Comparison of ENCODE assay signal across 1 cellular context in the genomic region with DNA sequence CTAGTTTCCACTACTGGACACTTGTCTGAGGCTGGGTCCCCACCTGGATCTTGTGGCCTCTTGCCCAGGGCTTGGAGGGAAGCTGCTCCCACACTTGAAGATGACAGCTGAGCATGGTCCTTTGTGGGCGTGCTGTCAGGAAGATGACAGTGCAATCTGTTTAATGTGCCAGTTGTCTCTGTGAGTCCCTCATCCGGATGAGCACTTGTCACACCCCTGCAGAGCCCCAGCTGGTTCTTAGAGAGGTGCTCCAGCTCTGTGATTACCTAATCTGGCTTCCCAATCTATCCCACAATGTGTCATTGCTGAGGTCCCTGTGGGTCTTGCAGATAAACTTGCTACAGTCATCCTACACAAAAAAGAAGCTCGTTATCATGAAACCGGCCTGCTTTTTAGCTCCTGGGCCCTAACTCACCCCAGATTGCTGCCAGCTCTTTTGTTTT.
TF ChIP-seq lines count a peak whose summit lies in the region.

No MANE protein-coding gene starts in this region.

TF ChIP-seq in K562, 482 proteins besides CTCF, POLR2A, EP300 and RAD21 (continued from another document and continues in another):
- TF ChIP-seq KDM2B (CRISPR knock-in tag; IDR thresholded peaks at IDR 0.05): no peak
- TF ChIP-seq, protein P1, sequence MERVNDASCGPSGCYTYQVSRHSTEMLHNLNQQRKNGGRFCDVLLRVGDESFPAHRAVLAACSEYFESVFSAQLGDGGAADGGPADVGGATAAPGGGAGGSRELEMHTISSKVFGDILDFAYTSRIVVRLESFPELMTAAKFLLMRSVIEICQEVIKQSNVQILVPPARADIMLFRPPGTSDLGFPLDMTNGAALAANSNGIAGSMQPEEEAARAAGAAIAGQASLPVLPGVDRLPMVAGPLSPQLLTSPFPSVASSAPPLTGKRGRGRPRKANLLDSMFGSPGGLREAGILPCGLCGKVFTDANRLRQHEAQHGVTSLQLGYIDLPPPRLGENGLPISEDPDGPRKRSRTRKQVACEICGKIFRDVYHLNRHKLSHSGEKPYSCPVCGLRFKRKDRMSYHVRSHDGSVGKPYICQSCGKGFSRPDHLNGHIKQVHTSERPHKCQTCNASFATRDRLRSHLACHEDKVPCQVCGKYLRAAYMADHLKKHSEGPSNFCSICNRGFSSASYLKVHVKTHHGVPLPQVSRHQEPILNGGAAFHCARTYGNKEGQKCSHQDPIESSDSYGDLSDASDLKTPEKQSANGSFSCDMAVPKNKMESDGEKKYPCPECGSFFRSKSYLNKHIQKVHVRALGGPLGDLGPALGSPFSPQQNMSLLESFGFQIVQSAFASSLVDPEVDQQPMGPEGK (CRISPR knock-in tag; IDR thresholded peaks at IDR 0.05; ENCODE audit: borderline replicate concordance): no peak
- TF ChIP-seq MTA2 (IDR thresholded peaks at IDR 0.05; ENCODE audit: low read depth): peak; percentile 95
- TF ChIP-seq GABPB1 (CRISPR knock-in tag; IDR thresholded peaks at IDR 0.05): peak; percentile 56; the same call in 1 of the 2 replicates
- TF ChIP-seq, protein P2, sequence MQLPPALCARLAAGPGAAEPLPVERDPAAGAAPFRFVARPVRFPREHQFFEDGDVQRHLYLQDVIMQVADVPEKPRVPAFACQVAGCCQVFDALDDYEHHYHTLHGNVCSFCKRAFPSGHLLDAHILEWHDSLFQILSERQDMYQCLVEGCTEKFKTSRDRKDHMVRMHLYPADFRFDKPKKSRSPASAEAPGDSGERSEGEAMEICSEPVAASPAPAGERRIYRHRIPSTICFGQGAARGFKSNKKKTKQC (CRISPR knock-in tag; IDR thresholded peaks at IDR 0.05): no peak
- TF ChIP-seq NFRKB (IDR thresholded peaks at IDR 0.05; ENCODE audit: low read depth): no peak
- TF ChIP-seq POLR2AphosphoS5 (IDR thresholded peaks at IDR 0.05; ENCODE audit: control insufficient read depth, insufficient read depth, low read depth, low read length): peak; percentile 99
- peak; percentile 99 for TF ChIP-seq SOX6 (IDR thresholded peaks at IDR 0.05)
- TF ChIP-seq, protein P3, sequence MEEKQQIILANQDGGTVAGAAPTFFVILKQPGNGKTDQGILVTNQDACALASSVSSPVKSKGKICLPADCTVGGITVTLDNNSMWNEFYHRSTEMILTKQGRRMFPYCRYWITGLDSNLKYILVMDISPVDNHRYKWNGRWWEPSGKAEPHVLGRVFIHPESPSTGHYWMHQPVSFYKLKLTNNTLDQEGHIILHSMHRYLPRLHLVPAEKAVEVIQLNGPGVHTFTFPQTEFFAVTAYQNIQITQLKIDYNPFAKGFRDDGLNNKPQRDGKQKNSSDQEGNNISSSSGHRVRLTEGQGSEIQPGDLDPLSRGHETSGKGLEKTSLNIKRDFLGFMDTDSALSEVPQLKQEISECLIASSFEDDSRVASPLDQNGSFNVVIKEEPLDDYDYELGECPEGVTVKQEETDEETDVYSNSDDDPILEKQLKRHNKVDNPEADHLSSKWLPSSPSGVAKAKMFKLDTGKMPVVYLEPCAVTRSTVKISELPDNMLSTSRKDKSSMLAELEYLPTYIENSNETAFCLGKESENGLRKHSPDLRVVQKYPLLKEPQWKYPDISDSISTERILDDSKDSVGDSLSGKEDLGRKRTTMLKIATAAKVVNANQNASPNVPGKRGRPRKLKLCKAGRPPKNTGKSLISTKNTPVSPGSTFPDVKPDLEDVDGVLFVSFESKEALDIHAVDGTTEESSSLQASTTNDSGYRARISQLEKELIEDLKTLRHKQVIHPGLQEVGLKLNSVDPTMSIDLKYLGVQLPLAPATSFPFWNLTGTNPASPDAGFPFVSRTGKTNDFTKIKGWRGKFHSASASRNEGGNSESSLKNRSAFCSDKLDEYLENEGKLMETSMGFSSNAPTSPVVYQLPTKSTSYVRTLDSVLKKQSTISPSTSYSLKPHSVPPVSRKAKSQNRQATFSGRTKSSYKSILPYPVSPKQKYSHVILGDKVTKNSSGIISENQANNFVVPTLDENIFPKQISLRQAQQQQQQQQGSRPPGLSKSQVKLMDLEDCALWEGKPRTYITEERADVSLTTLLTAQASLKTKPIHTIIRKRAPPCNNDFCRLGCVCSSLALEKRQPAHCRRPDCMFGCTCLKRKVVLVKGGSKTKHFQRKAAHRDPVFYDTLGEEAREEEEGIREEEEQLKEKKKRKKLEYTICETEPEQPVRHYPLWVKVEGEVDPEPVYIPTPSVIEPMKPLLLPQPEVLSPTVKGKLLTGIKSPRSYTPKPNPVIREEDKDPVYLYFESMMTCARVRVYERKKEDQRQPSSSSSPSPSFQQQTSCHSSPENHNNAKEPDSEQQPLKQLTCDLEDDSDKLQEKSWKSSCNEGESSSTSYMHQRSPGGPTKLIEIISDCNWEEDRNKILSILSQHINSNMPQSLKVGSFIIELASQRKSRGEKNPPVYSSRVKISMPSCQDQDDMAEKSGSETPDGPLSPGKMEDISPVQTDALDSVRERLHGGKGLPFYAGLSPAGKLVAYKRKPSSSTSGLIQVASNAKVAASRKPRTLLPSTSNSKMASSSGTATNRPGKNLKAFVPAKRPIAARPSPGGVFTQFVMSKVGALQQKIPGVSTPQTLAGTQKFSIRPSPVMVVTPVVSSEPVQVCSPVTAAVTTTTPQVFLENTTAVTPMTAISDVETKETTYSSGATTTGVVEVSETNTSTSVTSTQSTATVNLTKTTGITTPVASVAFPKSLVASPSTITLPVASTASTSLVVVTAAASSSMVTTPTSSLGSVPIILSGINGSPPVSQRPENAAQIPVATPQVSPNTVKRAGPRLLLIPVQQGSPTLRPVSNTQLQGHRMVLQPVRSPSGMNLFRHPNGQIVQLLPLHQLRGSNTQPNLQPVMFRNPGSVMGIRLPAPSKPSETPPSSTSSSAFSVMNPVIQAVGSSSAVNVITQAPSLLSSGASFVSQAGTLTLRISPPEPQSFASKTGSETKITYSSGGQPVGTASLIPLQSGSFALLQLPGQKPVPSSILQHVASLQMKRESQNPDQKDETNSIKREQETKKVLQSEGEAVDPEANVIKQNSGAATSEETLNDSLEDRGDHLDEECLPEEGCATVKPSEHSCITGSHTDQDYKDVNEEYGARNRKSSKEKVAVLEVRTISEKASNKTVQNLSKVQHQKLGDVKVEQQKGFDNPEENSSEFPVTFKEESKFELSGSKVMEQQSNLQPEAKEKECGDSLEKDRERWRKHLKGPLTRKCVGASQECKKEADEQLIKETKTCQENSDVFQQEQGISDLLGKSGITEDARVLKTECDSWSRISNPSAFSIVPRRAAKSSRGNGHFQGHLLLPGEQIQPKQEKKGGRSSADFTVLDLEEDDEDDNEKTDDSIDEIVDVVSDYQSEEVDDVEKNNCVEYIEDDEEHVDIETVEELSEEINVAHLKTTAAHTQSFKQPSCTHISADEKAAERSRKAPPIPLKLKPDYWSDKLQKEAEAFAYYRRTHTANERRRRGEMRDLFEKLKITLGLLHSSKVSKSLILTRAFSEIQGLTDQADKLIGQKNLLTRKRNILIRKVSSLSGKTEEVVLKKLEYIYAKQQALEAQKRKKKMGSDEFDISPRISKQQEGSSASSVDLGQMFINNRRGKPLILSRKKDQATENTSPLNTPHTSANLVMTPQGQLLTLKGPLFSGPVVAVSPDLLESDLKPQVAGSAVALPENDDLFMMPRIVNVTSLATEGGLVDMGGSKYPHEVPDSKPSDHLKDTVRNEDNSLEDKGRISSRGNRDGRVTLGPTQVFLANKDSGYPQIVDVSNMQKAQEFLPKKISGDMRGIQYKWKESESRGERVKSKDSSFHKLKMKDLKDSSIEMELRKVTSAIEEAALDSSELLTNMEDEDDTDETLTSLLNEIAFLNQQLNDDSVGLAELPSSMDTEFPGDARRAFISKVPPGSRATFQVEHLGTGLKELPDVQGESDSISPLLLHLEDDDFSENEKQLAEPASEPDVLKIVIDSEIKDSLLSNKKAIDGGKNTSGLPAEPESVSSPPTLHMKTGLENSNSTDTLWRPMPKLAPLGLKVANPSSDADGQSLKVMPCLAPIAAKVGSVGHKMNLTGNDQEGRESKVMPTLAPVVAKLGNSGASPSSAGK (IDR thresholded peaks at IDR 0.05): no peak; the same call in 1 of the 2 replicates
- TF ChIP-seq, protein P4, sequence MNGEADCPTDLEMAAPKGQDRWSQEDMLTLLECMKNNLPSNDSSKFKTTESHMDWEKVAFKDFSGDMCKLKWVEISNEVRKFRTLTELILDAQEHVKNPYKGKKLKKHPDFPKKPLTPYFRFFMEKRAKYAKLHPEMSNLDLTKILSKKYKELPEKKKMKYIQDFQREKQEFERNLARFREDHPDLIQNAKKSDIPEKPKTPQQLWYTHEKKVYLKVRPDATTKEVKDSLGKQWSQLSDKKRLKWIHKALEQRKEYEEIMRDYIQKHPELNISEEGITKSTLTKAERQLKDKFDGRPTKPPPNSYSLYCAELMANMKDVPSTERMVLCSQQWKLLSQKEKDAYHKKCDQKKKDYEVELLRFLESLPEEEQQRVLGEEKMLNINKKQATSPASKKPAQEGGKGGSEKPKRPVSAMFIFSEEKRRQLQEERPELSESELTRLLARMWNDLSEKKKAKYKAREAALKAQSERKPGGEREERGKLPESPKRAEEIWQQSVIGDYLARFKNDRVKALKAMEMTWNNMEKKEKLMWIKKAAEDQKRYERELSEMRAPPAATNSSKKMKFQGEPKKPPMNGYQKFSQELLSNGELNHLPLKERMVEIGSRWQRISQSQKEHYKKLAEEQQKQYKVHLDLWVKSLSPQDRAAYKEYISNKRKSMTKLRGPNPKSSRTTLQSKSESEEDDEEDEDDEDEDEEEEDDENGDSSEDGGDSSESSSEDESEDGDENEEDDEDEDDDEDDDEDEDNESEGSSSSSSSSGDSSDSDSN (IDR thresholded peaks at IDR 0.05; ENCODE audit: borderline replicate concordance in 1 of 2, low read depth in 2 of 2, low read length in 2 of 2): no peak
- peak; percentile 76 for TF ChIP-seq CEBPB (tag; IDR thresholded peaks at IDR 0.05)
- no peak for TF ChIP-seq ESRRB (CRISPR knock-in tag; IDR thresholded peaks at IDR 0.05; ENCODE audit: borderline replicate concordance)
- peak; percentile 98 for TF ChIP-seq MYNN (IDR thresholded peaks at IDR 0.05)
- TF ChIP-seq MYNN (CRISPR knock-in tag; IDR thresholded peaks at IDR 0.05): no peak
- TF ChIP-seq ZNF3 (CRISPR knock-in tag; IDR thresholded peaks at IDR 0.05): no peak
- TF ChIP-seq ZNF212 (CRISPR knock-in tag; IDR thresholded peaks at IDR 0.05): 0 out of 2 replicates have a peak, but pooled peaks have one; percentile 56
- TF ChIP-seq RAD51 (IDR thresholded peaks at IDR 0.05; ENCODE audit: borderline replicate concordance, low read depth): 0 out of 2 replicates have a peak, but pooled peaks have one; percentile 21
- no peak for TF ChIP-seq SIX5 (IDR thresholded peaks at IDR 0.05; ENCODE audit: borderline replicate concordance in 1 of 2, insufficient read depth in 1 of 2, low read depth in 1 of 2, low read length in 2 of 2)
- peak; percentile 95 for TF ChIP-seq TAL1 (IDR thresholded peaks at IDR 0.05)
- peak; percentile 76; the same call in 1 of the 2 replicates for TF ChIP-seq FOXP1 (CRISPR knock-in tag; IDR thresholded peaks at IDR 0.05)
- no peak for TF ChIP-seq RFX7 (CRISPR knock-in tag; IDR thresholded peaks at IDR 0.05)
- TF ChIP-seq SMARCC2 (IDR thresholded peaks at IDR 0.05; ENCODE audit: low read depth): peak; percentile 99
- TF ChIP-seq NCOA4 (IDR thresholded peaks at IDR 0.05; ENCODE audit: partially characterized antibody): no peak
- no peak for TF ChIP-seq ZNF408 (CRISPR knock-in tag; IDR thresholded peaks at IDR 0.05; ENCODE audit: low read depth)
- TF ChIP-seq, protein P5, sequence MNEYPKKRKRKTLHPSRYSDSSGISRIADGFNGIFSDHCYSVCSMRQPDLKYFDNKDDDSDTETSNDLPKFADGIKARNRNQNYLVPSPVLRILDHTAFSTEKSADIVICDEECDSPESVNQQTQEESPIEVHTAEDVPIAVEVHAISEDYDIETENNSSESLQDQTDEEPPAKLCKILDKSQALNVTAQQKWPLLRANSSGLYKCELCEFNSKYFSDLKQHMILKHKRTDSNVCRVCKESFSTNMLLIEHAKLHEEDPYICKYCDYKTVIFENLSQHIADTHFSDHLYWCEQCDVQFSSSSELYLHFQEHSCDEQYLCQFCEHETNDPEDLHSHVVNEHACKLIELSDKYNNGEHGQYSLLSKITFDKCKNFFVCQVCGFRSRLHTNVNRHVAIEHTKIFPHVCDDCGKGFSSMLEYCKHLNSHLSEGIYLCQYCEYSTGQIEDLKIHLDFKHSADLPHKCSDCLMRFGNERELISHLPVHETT (CRISPR knock-in tag; conservative IDR thresholded peaks at IDR 0.05 in 1 of 2, IDR thresholded peaks at IDR 0.05 in 1 of 2): peak in 1 of 2 experiments; percentile 95; a peak in 2 of 4 replicates
- peak; percentile 93 for TF ChIP-seq LEF1 (IDR thresholded peaks at IDR 0.05)
- TF ChIP-seq SMARCE1 (IDR thresholded peaks at IDR 0.05): peak; percentile 99
- TF ChIP-seq NELFE (IDR thresholded peaks at IDR 0.05; ENCODE audit: insufficient read depth, insufficient read length): no peak
- peak; percentile 97 for TF ChIP-seq PML (IDR thresholded peaks at IDR 0.05; ENCODE audit: low read length)
- no peak for TF ChIP-seq ZSCAN32 (CRISPR knock-in tag; IDR thresholded peaks at IDR 0.05)
- TF ChIP-seq CHCHD3 (CRISPR knock-in tag; IDR thresholded peaks at IDR 0.05): no peak
- TF ChIP-seq, protein P6, sequence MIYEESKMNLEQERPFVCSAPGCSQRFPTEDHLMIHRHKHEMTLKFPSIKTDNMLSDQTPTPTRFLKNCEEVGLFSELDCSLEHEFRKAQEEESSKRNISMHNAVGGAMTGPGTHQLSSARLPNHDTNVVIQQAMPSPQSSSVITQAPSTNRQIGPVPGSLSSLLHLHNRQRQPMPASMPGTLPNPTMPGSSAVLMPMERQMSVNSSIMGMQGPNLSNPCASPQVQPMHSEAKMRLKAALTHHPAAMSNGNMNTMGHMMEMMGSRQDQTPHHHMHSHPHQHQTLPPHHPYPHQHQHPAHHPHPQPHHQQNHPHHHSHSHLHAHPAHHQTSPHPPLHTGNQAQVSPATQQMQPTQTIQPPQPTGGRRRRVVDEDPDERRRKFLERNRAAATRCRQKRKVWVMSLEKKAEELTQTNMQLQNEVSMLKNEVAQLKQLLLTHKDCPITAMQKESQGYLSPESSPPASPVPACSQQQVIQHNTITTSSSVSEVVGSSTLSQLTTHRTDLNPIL (CRISPR knock-in tag; IDR thresholded peaks at IDR 0.05): no peak
- peak; percentile 90 for TF ChIP-seq MBD2 (IDR thresholded peaks at IDR 0.05; ENCODE audit: borderline replicate concordance, low read depth)
- no peak for TF ChIP-seq ZNF232 (CRISPR knock-in tag; IDR thresholded peaks at IDR 0.05)
- TF ChIP-seq L3MBTL2 (IDR thresholded peaks at IDR 0.05): peak; percentile 69
